9 cellular contexts compared by ENCODE assay signal in the genomic region with DNA sequence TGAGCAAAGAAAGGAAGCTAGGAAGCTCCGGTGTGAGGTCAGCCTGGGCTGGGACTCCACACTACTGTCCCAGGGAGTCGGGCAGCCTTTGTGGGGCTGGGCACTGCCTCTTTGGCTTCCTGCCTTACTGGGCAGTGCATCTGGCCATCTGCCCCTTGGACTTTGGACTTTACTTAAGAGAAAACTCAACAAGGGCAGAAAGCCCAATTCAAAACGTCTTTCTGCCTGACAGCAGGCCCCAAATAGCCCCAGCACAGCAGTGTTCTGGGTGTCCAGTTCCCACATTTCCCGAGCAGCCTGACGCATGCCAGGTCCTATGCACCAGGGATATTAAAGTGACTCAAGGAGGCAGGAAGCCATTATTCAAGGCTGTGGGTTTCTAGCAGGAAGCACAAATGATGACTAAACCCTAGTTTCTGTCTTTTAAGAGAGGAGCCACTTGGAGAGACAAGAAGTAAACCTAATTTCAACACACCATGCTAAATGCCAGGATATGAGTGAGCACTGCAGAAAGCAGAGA. TPM values are rescaled to one million over a fixed set of nuclear protein-coding genes. Genes with fewer than 3 reads are reported as not detected.
DNase-seq lines count a peak whose midpoint lies in the region; ATAC-seq, FAIRE-seq and TF ChIP-seq lines count a peak whose summit lies in the region.
"Had no signal": no experiment of that assay in that cellular context is flagged by ENCODE, and none has a peak within 500 bp of the region (broad histone marks: within the 10 kb centered on the region; RNA-seq: fewer than 3 reads in every experiment).

No MANE protein-coding gene starts in this region.

- POLR2A ChIA-PET in A549 (lab: Yijun Ruan, JAX): interaction anchor here (1.5 to 2.0 kb wide), 2 partner anchors 37 to 38 kb away, joined by 5 to 9 read pairs; partner anchors contain the start of gene EDEM3

- DNase-seq in A549 (ENCODE audit: low read depth in 1 of 2, low spot score in 1 of 2) (peak; percentile 49 to 91), H54 (ENCODE audit: insufficient read length, low spot score) (peak; percentile 66), T-helper 17 cell (no peak), fibroblast of the aortic adventitia (ENCODE audit: low read depth) (peak; percentile 97), nucleus accumbens (lab: John Stamatoyannopoulos, UW) (peak in 50 of 56 donors; percentile 9 to 82 (median 39)), T-helper 9 cell (no peak), GM20000 (ENCODE audit: low spot score) (no peak)

- peak overlapping the region; percentile 57 for H3K27ac Mint-ChIP-seq in T-helper 17 cell
- H3K27ac Mint-ChIP-seq: activated naive CD4-positive, alpha-beta T cell treated with anti-CD3 and anti-CD28 coated beads, Interleukin-2, amount 50 U/mL, for 24 hours had no signal

- H3K4me1 ChIP-seq in A549: peaks cover 44% of the 10 kb centered on the region

- peak; percentile 52 to 62; a peak in 2 of 5 replicates for TF ChIP-seq EP300 in A549 (IDR thresholded peaks at IDR 0.05)

- no peak overlapping the region for H3K4me3 Mint-ChIP-seq in T-helper 17 cell
- H3K4me3 Mint-ChIP-seq: activated naive CD4-positive, alpha-beta T cell treated with anti-CD3 and anti-CD28 coated beads, Interleukin-2, amount 50 U/mL, for 24 hours had no signal

- TF ChIP-seq POLR2A in A549 (IDR thresholded peaks at IDR 0.05; ENCODE audit: low read length): no peak
- TF ChIP-seq POLR2A in H54 (IDR thresholded peaks at IDR 0.05; ENCODE audit: low read depth, low read length): peak; percentile 34; the same call in 1 of the 2 replicates

- TF ChIP-seq RAD21 in A549 (conservative IDR thresholded peaks at IDR 0.05 in 1 of 2, IDR thresholded peaks at IDR 0.05 in 1 of 2): peak in 1 of 2 experiments; percentile 38; a peak in 2 of 5 replicates

- H3K4me3 ChIP-seq in A549: peak overlapping the region; percentile 22; the same call in 1 of the 3 replicates
- peak overlapping the region; percentile 13 for H3K4me3 ChIP-seq in fibroblast of the aortic adventitia (ENCODE audit: low read depth, low read length)

- no peaks in the 10 kb centered on the region for H3K9me3 ChIP-seq in A549
- H3K9me3 ChIP-seq in T-helper 17 cell (ENCODE audit: control insufficient read depth, low read length, poor library complexity, severe bottlenecking): no peaks in the 10 kb centered on the region

- TF ChIP-seq CTCF in A549 (IDR thresholded peaks at IDR 0.05) (no peak), fibroblast of the aortic adventitia (IDR thresholded peaks at IDR 0.05; ENCODE audit: insufficient read depth, low read length) (no peak), GM20000 (IDR thresholded peaks at IDR 0.05; ENCODE audit: extremely low read depth, missing control alignments) (no peak)

- ATAC-seq in A549: peak; percentile 98 to 99
- peak; percentile 41 for ATAC-seq in T-helper 17 cell
- ATAC-seq in HG03135 (IDR thresholded peaks at IDR 0.05; ENCODE audit: unreplicated experiment): no peak

- peaks cover 6% of the 10 kb centered on the region for H3K4me1 Mint-ChIP-seq in T-helper 17 cell

- FAIRE-seq in A549 (lab: Jason Lieb, UNC): peak; percentile 73
- FAIRE-seq in H54 (lab: Jason Lieb, UNC): peak; percentile 93

- peak overlapping the region; percentile 83 to 86 for H3K27ac ChIP-seq in A549

- CTCF ChIA-PET in A549 (lab: Yijun Ruan, JAX): interaction anchor here (1.0 to 1.7 kb wide), 3 partner anchors 41 to 377 kb away, joined by 3 to 4 read pairs (median 3); no protein-coding TSS in a partner anchor

- H3K27me3 Mint-ChIP-seq in T-helper 17 cell: no peaks in the 10 kb centered on the region
- H3K27me3 Mint-ChIP-seq: activated naive CD4-positive, alpha-beta T cell treated with anti-CD3 and anti-CD28 coated beads, Interleukin-2, amount 50 U/mL, for 24 hours had no signal

- WGBS in A549 (ENCODE audit: missing lambda C conversion rate): 8% methylated on average over 5 of the region's 5 CpGs

- peaks cover 14% of the 10 kb centered on the region for H3K36me3 Mint-ChIP-seq in T-helper 17 cell (ENCODE audit: low read depth)

- H3K4me2 ChIP-seq in A549: peak overlapping the region; percentile 85

TF ChIP-seq in A549, 52 proteins besides CTCF, POLR2A, EP300 and RAD21:
- TF ChIP-seq CEBPB (IDR thresholded peaks at IDR 0.05) (peak; percentile 19 to 52; a peak in 2 of 4 replicates), CHD2 (IDR thresholded peaks at IDR 0.05; ENCODE audit: low read length, partially characterized antibody) (no peak), JUNB (IDR thresholded peaks at IDR 0.05) (peak; percentile 75; the same call in 1 of the 2 replicates), FOSL2 (IDR thresholded peaks at IDR 0.05) (0 out of 2 replicates have a peak, but pooled peaks have one; percentile 25), FOSL2 (CRISPR knock-in tag; IDR thresholded peaks at IDR 0.05) (peak; percentile 77), CBX8 (IDR thresholded peaks at IDR 0.05) (no peak), E2F6 (IDR thresholded peaks at IDR 0.05; ENCODE audit: borderline replicate concordance, low read depth) (no peak), HEYL (CRISPR knock-in tag; IDR thresholded peaks at IDR 0.05) (no peak), GATA3 (IDR thresholded peaks at IDR 0.05; ENCODE audit: borderline replicate concordance) (peak; percentile 57), BHLHE40 (IDR thresholded peaks at IDR 0.05; ENCODE audit: low read depth, low read length) (no peak), EHMT2 (IDR thresholded peaks at IDR 0.05; ENCODE audit: low read depth) (no peak), JUN (IDR thresholded peaks at IDR 0.05) (peak; percentile 63 to 85; a peak in 4 of 5 replicates), ESRRA (IDR thresholded peaks at IDR 0.05; ENCODE audit: borderline replicate concordance, low read length) (peak; percentile 37; the same call in 1 of the 2 replicates), NR3C1 (IDR thresholded peaks at IDR 0.05) (no peak), BCL3 (IDR thresholded peaks at IDR 0.05) (peak; percentile 57; the same call in 2 of the 3 replicates)
- TF ChIP-seq, protein P1, sequence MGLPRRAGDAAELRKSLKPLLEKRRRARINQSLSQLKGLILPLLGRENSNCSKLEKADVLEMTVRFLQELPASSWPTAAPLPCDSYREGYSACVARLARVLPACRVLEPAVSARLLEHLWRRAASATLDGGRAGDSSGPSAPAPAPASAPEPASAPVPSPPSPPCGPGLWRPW (IDR thresholded peaks at IDR 0.05): no peak
- TF ChIP-seq, protein P2, sequence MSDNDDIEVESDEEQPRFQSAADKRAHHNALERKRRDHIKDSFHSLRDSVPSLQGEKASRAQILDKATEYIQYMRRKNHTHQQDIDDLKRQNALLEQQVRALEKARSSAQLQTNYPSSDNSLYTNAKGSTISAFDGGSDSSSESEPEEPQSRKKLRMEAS (IDR thresholded peaks at IDR 0.05): peak; percentile 66

RNA-seq across cellular contexts. Expression of gene EDEM3, which starts 37.9 kb away (rescaled TPM):
- polyA plus RNA-seq in A549 (2011; rRNA removed): 24.2 and 26.1 TPM in 2 replicates
- 2.7 and 3.9 TPM in 2 replicates for polyA plus RNA-seq in A549 (2012; cell fraction: cytosol; rRNA removed)
- polyA plus RNA-seq in A549 (2012; cell fraction: nucleus; rRNA removed): 2.1 and 2.2 TPM in 2 replicates
- polyA plus RNA-seq in A549 (2017; fragmentation: RNase III; extraction: RNeasy Plus Mini Kit Qiagen cat#74134 plus additional on column Dnase treatment): 10.5 to 11.0 TPM (median 10.6 TPM) in 3 replicates
- polyA minus RNA-seq in A549 (2011; rRNA and poly(A)+ RNA removed): 34.7 and 47.2 TPM in 2 replicates
- 10 to 100 TPM; 25.8 to 40.4 TPM for total RNA-seq in T-helper 17 cell
- total RNA-seq in fibroblast of the aortic adventitia (ENCODE audit: low replicate concordance): 47.0 and 85.9 TPM in 2 replicates

Comparison
In these comparisons a context has a peak if more than half of its experiments do, and no peak if none do; other contexts are left out.
1. DNase-seq: peak in A549 (2 of 2), H54 (single experiment), fibroblast of the aortic adventitia (single experiment) and nucleus accumbens (50 of 56); none in T-helper 17 cell (0 of 3), T-helper 9 cell (single experiment) and GM20000 (single experiment).